In genomic region chr3:184332370-184333090, GRCh38 we compare ENCODE assay signal across 8 cellular contexts. TPM values are rescaled to one million over a fixed set of nuclear protein-coding genes. Genes with fewer than 3 reads are reported as not detected.
DNase-seq lines count a peak whose midpoint lies in the region; ATAC-seq, FAIRE-seq and TF ChIP-seq lines count a peak whose summit lies in the region.

No MANE protein-coding gene starts in this region.

- H4K91ac ChIP-seq in neuronal stem cell (ENCODE audit: low read depth, low read length, poor library complexity), result no peak overlapping the region

- peak overlapping the region; percentile 98 for H3K27ac ChIP-seq in RWPE2 (ENCODE audit: poor library complexity, severe bottlenecking)
- peak overlapping the region; percentile 99 for H3K27ac ChIP-seq in endothelial cell of umbilical vein (ENCODE audit: insufficient read depth, low read depth, low read length)
- no peak overlapping the region for H3K27ac ChIP-seq in neuronal stem cell (replicated peaks; ENCODE audit: low read length)

- peak overlapping the region; percentile 81 for H3K9ac ChIP-seq in endothelial cell of umbilical vein (replicated peaks; ENCODE audit: extremely low read depth, insufficient read depth, low read length)
- peak overlapping the region; percentile 78 for H3K9ac ChIP-seq in neuronal stem cell (ENCODE audit: low read depth, low read length, poor library complexity)

- peaks cover 36% of the 10 kb centered on the region for H3K4me1 ChIP-seq in RWPE2 (ENCODE audit: insufficient read depth, poor library complexity, severe bottlenecking)
- peaks cover 60% of the 10 kb centered on the region for H3K4me1 ChIP-seq in endothelial cell of umbilical vein (ENCODE audit: control insufficient read depth, extremely low read depth, insufficient read depth, low read length)
- H3K4me1 ChIP-seq in neuronal stem cell (ENCODE audit: control insufficient read depth in 2 of 2, insufficient read depth in 1 of 2, low read depth in 1 of 2, low read length in 2 of 2), result peaks cover 11 to 16% of the 10 kb centered on the region in 2 donors

- peaks cover 3% of the 10 kb centered on the region for H3K79me1 ChIP-seq in neuronal stem cell (ENCODE audit: low read depth, low read length)

- peaks cover 86% of the 10 kb centered on the region for H3K36me3 ChIP-seq in RWPE2 (ENCODE audit: low read depth)
- H3K36me3 ChIP-seq in endothelial cell of umbilical vein (ENCODE audit: control insufficient read depth in 2 of 2, extremely low read depth in 1 of 2, insufficient read depth in 2 of 2, low read length in 2 of 2), result peaks cover 32 to 40% of the 10 kb centered on the region in 2 experiments
- H3K36me3 ChIP-seq in neuronal stem cell (replicated peaks in 1 of 2; ENCODE audit: control insufficient read depth in 2 of 2, insufficient read depth in 2 of 2, low read length in 2 of 2), result peaks cover 54 to 81% of the 10 kb centered on the region in 2 donors

- H2AFZ ChIP-seq in endothelial cell of umbilical vein (ENCODE audit: low read depth, low read length), result no peak overlapping the region
- H2AFZ ChIP-seq in neuronal stem cell (ENCODE audit: low read length), result no peak overlapping the region

- peak; percentile 93 for DNase-seq in Daoy (ENCODE audit: low read depth)
- peak; percentile 86 for DNase-seq in RWPE2 (ENCODE audit: low spot score)
- peak; percentile 96 for DNase-seq in endothelial cell of umbilical vein (ENCODE audit: low read depth, low spot score)
- DNase-seq in neuronal stem cell (ENCODE audit: low spot score), result no peak
- DNase-seq in GF-D8 (lab: John Stamatoyannopoulos, UW), result no peak
- no peak for DNase-seq in stimulated activated CD8-positive, alpha-beta memory T cell treated with anti-CD3 and anti-CD28 coated beads, Interleukin-4, amount 100 ng/mL, for 48 hours
- DNase-seq in stimulated activated CD4-positive, alpha-beta T cell treated with anti-CD3 and anti-CD28 coated beads, Interleukin-4, amount 100 ng/mL, for 24 hours, result no peak

- H2BK5ac ChIP-seq in neuronal stem cell (ENCODE audit: low read length), result no peak overlapping the region

- no peak overlapping the region for H4K8ac ChIP-seq in neuronal stem cell (ENCODE audit: low read depth, low read length)

- H3K9me1 ChIP-seq in endothelial cell of umbilical vein (replicated peaks; ENCODE audit: control insufficient read depth, extremely low read depth, insufficient read depth, low read length), result no peaks in the 10 kb centered on the region

- BruUV-seq in endothelial cell of umbilical vein (replicated peaks; lab: Mats Ljungman, UMichigan), result no TSS peak

- dilution Hi-C loops in endothelial cell of umbilical vein (cut with MboI; ENCODE audit: extremely low pct_ligation_motif_present, low sequenced_read_pairs), result no loop called here

- no peak overlapping the region for H2BK15ac ChIP-seq in neuronal stem cell (ENCODE audit: low read length)

- peaks cover 31% of the 10 kb centered on the region for H3K79me2 ChIP-seq in endothelial cell of umbilical vein (ENCODE audit: control insufficient read depth, insufficient read depth, low read length)

- TF ChIP-seq POLR2A in endothelial cell of umbilical vein (IDR thresholded peaks at IDR 0.05; ENCODE audit: low read depth, low read length), result no peak

- POLR2A ChIA-PET in endothelial cell of umbilical vein (lab: Charles Lee), result interaction anchor here (0.6 kb wide), 1 partner anchor 16 kb away, joined by 3 read pairs; no protein-coding TSS in a partner anchor

- H2BK12ac ChIP-seq in neuronal stem cell (ENCODE audit: low read length), result no peak overlapping the region

- FAIRE-seq in endothelial cell of umbilical vein (lab: Jason Lieb, UNC), result peak; percentile 99

- peak; percentile 81 for ATAC-seq in RWPE2 (ENCODE audit: low read depth)
- no peak for ATAC-seq in GM19324 (IDR thresholded peaks at IDR 0.05; ENCODE audit: low FRiP score, unreplicated experiment)

- H2AK5ac ChIP-seq in neuronal stem cell (ENCODE audit: low read depth, low read length), result no peak overlapping the region

- no CpG with 5 or more reads among the region's 10 CpGs for WGBS in neuronal stem cell (ENCODE audit: extremely low coverage in 2 of 2, insufficient read length in 2 of 2, insufficient replicate concordance in 1 of 2), 2 donors

- H3K4ac ChIP-seq in neuronal stem cell (ENCODE audit: low read length), result no peak overlapping the region

- no peaks in the 10 kb centered on the region for H3K9me3 ChIP-seq in RWPE2 (ENCODE audit: severe bottlenecking)
- H3K9me3 ChIP-seq in endothelial cell of umbilical vein (replicated peaks; ENCODE audit: control insufficient read depth, insufficient read depth, low read length), result no peaks in the 10 kb centered on the region
- no peaks in the 10 kb centered on the region for H3K9me3 ChIP-seq in neuronal stem cell (replicated peaks in 1 of 2; ENCODE audit: control insufficient read depth in 2 of 2, insufficient read depth in 1 of 2, low read depth in 1 of 2, low read length in 2 of 2)

- H3K27me3 ChIP-seq in RWPE2 (ENCODE audit: insufficient read depth, poor library complexity, severe bottlenecking), result no peaks in the 10 kb centered on the region
- no peaks in the 10 kb centered on the region for H3K27me3 ChIP-seq in endothelial cell of umbilical vein (ENCODE audit: control insufficient read depth in 2 of 2, insufficient read depth in 2 of 2, low read length in 2 of 2)
- no peaks in the 10 kb centered on the region for H3K27me3 ChIP-seq in neuronal stem cell (ENCODE audit: control insufficient read depth in 3 of 3, insufficient read depth in 3 of 3, low read depth in 1 of 3, low read length in 3 of 3)

- CTCF ChIA-PET in endothelial cell of umbilical vein (lab: Charles Lee), result no interaction called here

- H3K14ac ChIP-seq in neuronal stem cell (ENCODE audit: low read length), result no peak overlapping the region

- H3K4me3 ChIP-seq in RWPE2 (ENCODE audit: severe bottlenecking), result no peak overlapping the region
- peak overlapping the region in 1 of 3 experiments; percentile 9 for H3K4me3 ChIP-seq in endothelial cell of umbilical vein (replicated peaks in 1 of 3; ENCODE audit: insufficient read depth in 1 of 3, low read depth in 1 of 3, low read length in 3 of 3)
- H3K4me3 ChIP-seq in neuronal stem cell (ENCODE audit: low read length in 2 of 2), result peak overlapping the region in 1 of 2 donors; percentile 45

- intact Hi-C loops in endothelial cell of umbilical vein (cut with micrococcal nuclease), result loop anchor here (1.0 to 10.0 kb wide), 5 partner anchors 12 to 1602 kb away; partner anchors contain the start of genes PSMD2 and TRA2B

- no peak overlapping the region for H3K18ac ChIP-seq in neuronal stem cell (ENCODE audit: low read length)

- TF ChIP-seq CTCF in RWPE2 (IDR thresholded peaks at IDR 0.05; ENCODE audit: poor library complexity, severe bottlenecking) (peak; percentile 11), endothelial cell of umbilical vein (IDR thresholded peaks at IDR 0.05; ENCODE audit: extremely low read depth in 1 of 2, insufficient read depth in 1 of 2, low read depth in 1 of 2, low read length in 2 of 2) (no peak)

- H2BK120ac ChIP-seq in neuronal stem cell (ENCODE audit: low read depth, low read length), result no peak overlapping the region

- H4K20me1 ChIP-seq in endothelial cell of umbilical vein (replicated peaks; ENCODE audit: control insufficient read depth, extremely low read depth, insufficient read depth, low read length), result no peaks in the 10 kb centered on the region

- no peak overlapping the region for H3K23ac ChIP-seq in neuronal stem cell (ENCODE audit: low read depth, low read length, poor library complexity)

- peak overlapping the region; percentile 48 for H3K4me2 ChIP-seq in endothelial cell of umbilical vein (ENCODE audit: insufficient read depth, low read length)
- no peak overlapping the region for H3K4me2 ChIP-seq in neuronal stem cell (ENCODE audit: insufficient read depth, low read length, poor library complexity, severe bottlenecking)

RNA-seq across cellular contexts. Expression of gene FAM131A, which starts 4.9 kb away (rescaled TPM):
- total RNA-seq in Daoy (2014; rRNA removed; shearing (Covaris generic)), result 23.7 and 28.0 TPM in 2 replicates
- 19.9 and 26.8 TPM in 2 replicates for total RNA-seq in endothelial cell of umbilical vein
- 29.9 and 34.1 TPM in 2 replicates for polyA plus RNA-seq in endothelial cell of umbilical vein
- 22.5 and 34.2 TPM in 2 replicates for polyA plus RNA-seq in endothelial cell of umbilical vein (2011; cell fraction: cytosol; rRNA removed)
- 27.8 and 36.3 TPM in 2 replicates for polyA plus RNA-seq in endothelial cell of umbilical vein (2011; cell fraction: nucleus; rRNA removed)
- polyA plus RNA-seq in endothelial cell of umbilical vein (2012), result 15.8 and 22.6 TPM in 2 replicates
- polyA minus RNA-seq in endothelial cell of umbilical vein, result 19.1 and 21.9 TPM in 2 replicates
- 10.8 TPM for polyA minus RNA-seq in endothelial cell of umbilical vein (2011; cell fraction: cytosol; rRNA and poly(A)+ RNA removed)
- polyA minus RNA-seq in endothelial cell of umbilical vein (2011; cell fraction: nucleus; rRNA and poly(A)+ RNA removed), result 12.3 and 12.8 TPM in 2 replicates
- polyA plus RNA-seq in neuronal stem cell (2013, experiment 1 of 2), result 16.7 TPM
- polyA plus RNA-seq in neuronal stem cell (2013, experiment 2 of 2), result 15.7 TPM

RNA-seq across cellular contexts. Expression of gene EIF4G1, which starts 18.1 kb away (rescaled TPM):
- total RNA-seq in Daoy (2014; rRNA removed; shearing (Covaris generic)), result 320 and 355 TPM in 2 replicates
- total RNA-seq in endothelial cell of umbilical vein, result 524 and 532 TPM in 2 replicates
- 355 and 401 TPM in 2 replicates for polyA plus RNA-seq in endothelial cell of umbilical vein
- 305 and 332 TPM in 2 replicates for polyA plus RNA-seq in endothelial cell of umbilical vein (2011; cell fraction: cytosol; rRNA removed)
- polyA plus RNA-seq in endothelial cell of umbilical vein (2011; cell fraction: nucleus; rRNA removed), result 513 and 525 TPM in 2 replicates
- 236 and 329 TPM in 2 replicates for polyA plus RNA-seq in endothelial cell of umbilical vein (2012)
- polyA minus RNA-seq in endothelial cell of umbilical vein, result 474 and 526 TPM in 2 replicates
- 242 TPM for polyA minus RNA-seq in endothelial cell of umbilical vein (2011; cell fraction: cytosol; rRNA and poly(A)+ RNA removed)
- polyA minus RNA-seq in endothelial cell of umbilical vein (2011; cell fraction: nucleus; rRNA and poly(A)+ RNA removed), result 207 and 228 TPM in 2 replicates
- polyA plus RNA-seq in neuronal stem cell (2013, experiment 1 of 2), result 102 TPM
- polyA plus RNA-seq in neuronal stem cell (2013, experiment 2 of 2), result 99.2 TPM

RNA-seq across cellular contexts. Expression of gene CLCN2, which starts 28.9 kb away (rescaled TPM):
- 3.5 and 4.7 TPM in 2 replicates for total RNA-seq in Daoy (2014; rRNA removed; shearing (Covaris generic))
- total RNA-seq in endothelial cell of umbilical vein, result 6.5 and 9.9 TPM in 2 replicates
- polyA plus RNA-seq in endothelial cell of umbilical vein, result 3.5 and 4.9 TPM in 2 replicates
- polyA plus RNA-seq in endothelial cell of umbilical vein (2011; cell fraction: cytosol; rRNA removed), result 2.6 TPM in 2 replicates
- 15.3 and 20.5 TPM in 2 replicates for polyA plus RNA-seq in endothelial cell of umbilical vein (2011; cell fraction: nucleus; rRNA removed)
- 2.4 and 2.8 TPM in 2 replicates for polyA plus RNA-seq in endothelial cell of umbilical vein (2012)
- 7.2 and 8.3 TPM in 2 replicates for polyA minus RNA-seq in endothelial cell of umbilical vein
- polyA minus RNA-seq in endothelial cell of umbilical vein (2011; cell fraction: cytosol; rRNA and poly(A)+ RNA removed), result 5.6 TPM
- polyA minus RNA-seq in endothelial cell of umbilical vein (2011; cell fraction: nucleus; rRNA and poly(A)+ RNA removed), result 10.1 and 10.5 TPM in 2 replicates
- 18.1 TPM for polyA plus RNA-seq in neuronal stem cell (2013, experiment 1 of 2)
- polyA plus RNA-seq in neuronal stem cell (2013, experiment 2 of 2), result 18.8 TPM

RNA-seq across cellular contexts. Expression of gene POLR2H, which starts 29.0 kb away (rescaled TPM):
- 265 and 371 TPM in 2 replicates for total RNA-seq in Daoy (2014; rRNA removed; shearing (Covaris generic))
- total RNA-seq in endothelial cell of umbilical vein, result 80.5 and 89.0 TPM in 2 replicates
- polyA plus RNA-seq in endothelial cell of umbilical vein, result 169 and 276 TPM in 2 replicates
- polyA plus RNA-seq in endothelial cell of umbilical vein (2011; cell fraction: cytosol; rRNA removed), result 135 and 171 TPM in 2 replicates
- 245 and 329 TPM in 2 replicates for polyA plus RNA-seq in endothelial cell of umbilical vein (2011; cell fraction: nucleus; rRNA removed)
- polyA plus RNA-seq in endothelial cell of umbilical vein (2012), result 80.0 and 100 TPM in 2 replicates
- polyA minus RNA-seq in endothelial cell of umbilical vein, result 64.5 and 78.7 TPM in 2 replicates
- 81.4 TPM for polyA minus RNA-seq in endothelial cell of umbilical vein (2011; cell fraction: cytosol; rRNA and poly(A)+ RNA removed)
- polyA minus RNA-seq in endothelial cell of umbilical vein (2011; cell fraction: nucleus; rRNA and poly(A)+ RNA removed), result 50.5 and 52.0 TPM in 2 replicates
- polyA plus RNA-seq in neuronal stem cell (2013, experiment 1 of 2), result 80.4 TPM
- 80.9 TPM for polyA plus RNA-seq in neuronal stem cell (2013, experiment 2 of 2)

RNA-seq across cellular contexts. Expression of gene PSMD2, which starts 33.5 kb away (rescaled TPM):
- 984 and 1,516 TPM in 2 replicates for total RNA-seq in Daoy (2014; rRNA removed; shearing (Covaris generic))
- 400 and 435 TPM in 2 replicates for total RNA-seq in endothelial cell of umbilical vein
- 358 and 414 TPM in 2 replicates for polyA plus RNA-seq in endothelial cell of umbilical vein
- 266 and 278 TPM in 2 replicates for polyA plus RNA-seq in endothelial cell of umbilical vein (2011; cell fraction: cytosol; rRNA removed)
- 416 and 477 TPM in 2 replicates for polyA plus RNA-seq in endothelial cell of umbilical vein (2011; cell fraction: nucleus; rRNA removed)
- polyA plus RNA-seq in endothelial cell of umbilical vein (2012), result 316 and 537 TPM in 2 replicates
- 564 and 571 TPM in 2 replicates for polyA minus RNA-seq in endothelial cell of umbilical vein
- 395 TPM for polyA minus RNA-seq in endothelial cell of umbilical vein (2011; cell fraction: cytosol; rRNA and poly(A)+ RNA removed)
- polyA minus RNA-seq in endothelial cell of umbilical vein (2011; cell fraction: nucleus; rRNA and poly(A)+ RNA removed), result 166 and 239 TPM in 2 replicates
- 114 TPM for polyA plus RNA-seq in neuronal stem cell (2013, experiment 1 of 2)
- polyA plus RNA-seq in neuronal stem cell (2013, experiment 2 of 2), result 116 TPM

Comparison
In these comparisons a context has a peak if more than half of its experiments do, and no peak if none do; other contexts are left out.
1. DNase-seq: peak in Daoy (single experiment), RWPE2 (single experiment) and endothelial cell of umbilical vein (single experiment); none in neuronal stem cell (single experiment), GF-D8 (single experiment), stimulated activated CD8-positive, alpha-beta memory T cell treated with anti-CD3 and anti-CD28 coated beads, Interleukin-4, amount 100 ng/mL, for 48 hours (single experiment) and stimulated activated CD4-positive, alpha-beta T cell treated with anti-CD3 and anti-CD28 coated beads, Interleukin-4, amount 100 ng/mL, for 24 hours (single experiment).